17 cellular contexts compared by ENCODE assay signal in the genomic region with DNA sequence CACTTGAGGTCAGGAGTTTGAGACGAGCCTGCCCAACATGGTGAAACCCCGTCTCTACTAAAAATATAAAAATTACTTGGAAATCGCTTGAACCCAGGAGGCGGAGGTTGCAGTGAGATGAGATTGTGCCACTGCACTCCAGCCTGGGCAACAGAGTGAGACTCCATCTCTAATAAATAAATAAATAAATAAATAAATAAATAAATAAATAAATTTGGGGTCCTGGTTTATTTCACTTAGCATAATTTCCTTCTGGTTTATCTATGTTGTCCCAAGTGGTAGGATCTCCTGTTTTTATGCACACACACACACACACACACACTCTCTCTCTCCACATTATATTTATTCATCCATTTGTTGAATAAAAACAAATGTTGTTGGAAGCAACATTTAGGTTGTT. TPM values are rescaled to one million over a fixed set of nuclear protein-coding genes. Genes with fewer than 3 reads are reported as not detected.
"Had no signal": no experiment of that assay in that cellular context is flagged by ENCODE, and none has a peak within 500 bp of the region (broad histone marks: within the 10 kb centered on the region; RNA-seq: fewer than 3 reads in every experiment).

No MANE protein-coding gene starts in this region.

RNA-seq across cellular contexts. Expression of gene HAND1, which starts 58.4 kb away (rescaled TPM):
- total RNA-seq: activated naive CD4-positive, alpha-beta T cell treated with anti-CD3 and anti-CD28 coated beads for 36 hours; activated naive CD4-positive, alpha-beta T cell treated with anti-CD3 and anti-CD28 coated beads, Interleukin-2, amount 50 U/mL, for 72 hours; activated naive CD8-positive, alpha-beta T cell treated with anti-CD3 and anti-CD28 coated beads for 36 hours; activated naive CD8-positive, alpha-beta T cell treated with anti-CD3 and anti-CD28 coated beads, Interleukin-2, amount 10 ng/mL, durations not matched to agents 7 days and 5 days; activated T-cell treated with anti-CD3 and anti-CD28 coated beads, Interleukin-2, amount 50 U/mL, for 4 hours; activated T-cell treated with anti-CD3 and anti-CD28 coated beads, Interleukin-2, amount 50 U/mL, for 72 hours; activated T-helper 1 cell treated with anti-CD3 and anti-CD28 coated beads, Interleukin-12 subunit alpha, Interleukin-12 subunit beta, Interleukin-2, Interleukin-4 antibody, amounts not matched to agents 30 ng/mL and 10 ng/mL and 1 ng/mL, durations not matched to agents 14 hours and 24 hours and 36 hours; activated T-helper 17 cell treated with anti-CD3 and anti-CD28 coated beads, Interleukin-2, amount 50 U/mL, for 72 hours; activated T-helper 2 cell treated with anti-CD3 and anti-CD28 coated beads, Interferon-gamma antibody, Interleukin-2, Interleukin-4, amounts not matched to agents 10 μg/mL and 5 μg/mL and 100 μg/mL, durations not matched to agents 14 hours and 24 hours and 36 hours; aorta; ascending aorta; astrocyte; body of pancreas; bronchial epithelial cell; cerebellum; chondrocyte had no signal
- polyA plus RNA-seq: adipose tissue, aorta had no signal
